18 cellular contexts compared by ENCODE assay signal in genomic region chr1:14661220-14661619, GRCh38.
A peak's percentile ranks its signal among the peaks of the same experiment; 100 is the strongest.
DNase-seq lines count a peak whose midpoint lies in the region; ATAC-seq, FAIRE-seq and TF ChIP-seq lines count a peak whose summit lies in the region.
"Had no signal": no experiment of that assay in that cellular context is flagged by ENCODE, and none has a peak within 500 bp of the region (broad histone marks: within the 10 kb centered on the region; RNA-seq: fewer than 3 reads in every experiment).

No MANE protein-coding gene starts in this region.

- no TSS peak for BruUV-seq in GM12878 (replicated peaks; lab: Mats Ljungman, UMichigan)

- H3K27me3 Mint-ChIP-seq in nephron progenitor cell (ENCODE audit: low read depth, poor library complexity), result peaks cover 7% of the 10 kb centered on the region

- RAD21 ChIA-PET in GM12878 (lab: Charles Lee; ENCODE audit: unreplicated experiment), result no interaction called here

- in situ Hi-C loops in GM12878 (cut with MboI), result no loop called here

- CTCF ChIA-PET in GM12878 (lab: Yijun Ruan, JAX) (no interaction called here), SK-N-SH (lab: Yijun Ruan, JAX) (interaction anchor here (2.5 kb wide), 1 partner anchor 71 kb away, joined by 8 read pairs; no protein-coding TSS in a partner anchor)

- H3K36me3 ChIP-seq in BLaER1 treated with 17β-estradiol and CSF1 and Interleukin-3, amounts not matched to agents 10 nM and 100 nM, result no peaks in the 10 kb centered on the region
- H3K36me3 ChIP-seq in GM12878 (ENCODE audit: control insufficient read depth in 2 of 2, insufficient read depth in 2 of 2, low read length in 1 of 2) (no peaks in the 10 kb centered on the region), SK-N-SH (replicated peaks in 1 of 2; ENCODE audit: control insufficient read depth in 1 of 2, insufficient read depth in 2 of 2, low read length in 1 of 2) (no peaks in the 10 kb centered on the region)

- H3K9me2 ChIP-seq in SK-N-SH, result no peaks in the 10 kb centered on the region

- TF ChIP-seq CTCF in GM12878 (IDR thresholded peaks at IDR 0.05 in 2 of 3, conservative IDR thresholded peaks at IDR 0.05 in 1 of 3; ENCODE audit: control insufficient read depth in 2 of 3, extremely low read depth in 1 of 3, insufficient read depth in 1 of 3, low read depth in 3 of 3, low read length in 3 of 3) (no peak), SK-N-SH (IDR thresholded peaks at IDR 0.05) (no peak), nephron progenitor cell (IDR thresholded peaks at IDR 0.05) (no peak)

- TF ChIP-seq RAD21 in GM12878 (IDR thresholded peaks at IDR 0.05; ENCODE audit: insufficient read depth, low read depth, low read length) (no peak), SK-N-SH (IDR thresholded peaks at IDR 0.05; ENCODE audit: low read length) (no peak)

- no peak overlapping the region for H3K4me3 ChIP-seq in BLaER1 treated with 17β-estradiol and CSF1 and Interleukin-3, amounts not matched to agents 10 nM and 100 nM
- no peak overlapping the region for H3K4me3 ChIP-seq in GM12878
- H3K4me3 ChIP-seq in right cardiac atrium (ENCODE audit: low read length), result no peak overlapping the region
- no peak overlapping the region for H3K4me3 ChIP-seq in SK-N-SH (ENCODE audit: low read depth in 2 of 2, low read length in 1 of 2)
- H3K4me3 ChIP-seq: hepatocyte, skin epidermis had no signal

- peak overlapping the region in 1 of 11 experiments; percentile 4; a peak in 1 of 22 replicates for H3K9ac ChIP-seq in BLaER1 treated with 17β-estradiol and CSF1 and Interleukin-3, amounts not matched to agents 10 nM and 100 nM
- H3K9ac ChIP-seq in GM12878 (ENCODE audit: control insufficient read depth, insufficient read depth, low read length) (no peak overlapping the region), SK-N-SH (no peak overlapping the region)

- SMC1A ChIA-PET in GM12878 (lab: Charles Lee; ENCODE audit: uncharacterized antibody, unreplicated experiment), result interaction anchor here (1.5 kb wide), 1 partner anchor 21 kb away, joined by 4 read pairs; no protein-coding TSS in a partner anchor

- no peak overlapping the region for H2AFZ ChIP-seq in GM12878 (ENCODE audit: control insufficient read depth, low read depth, low read length)
- no peak overlapping the region for H2AFZ ChIP-seq in SK-N-SH (ENCODE audit: low read depth)
- H2AFZ ChIP-seq: hepatocyte had no signal

- peaks cover 1% of the 10 kb centered on the region for H3K4me1 Mint-ChIP-seq in nephron progenitor cell

- H3K9me3 Mint-ChIP-seq in nephron progenitor cell, result peaks cover 5% of the 10 kb centered on the region
- H3K9me3 Mint-ChIP-seq: H9 had no signal

- H3K4me3 Mint-ChIP-seq in nephron progenitor cell, result no peak overlapping the region
- H3K4me3 Mint-ChIP-seq: H9 had no signal

- POLR2A ChIA-PET in GM12878 (lab: Charles Lee), result no interaction called here
- POLR2A ChIA-PET in SK-N-SH (lab: Yijun Ruan, JAX), result no interaction called here

- H3K4me1 ChIP-seq in BLaER1 treated with 17β-estradiol and CSF1 and Interleukin-3, amounts not matched to agents 10 nM and 100 nM, result peaks cover 0 to 13% (median 8%) of the 10 kb centered on the region in 10 experiments; a peak in 15 of 20 replicates
- no peaks in the 10 kb centered on the region for H3K4me1 ChIP-seq in GM12878 (ENCODE audit: control insufficient read depth, insufficient read depth, low read length)
- no peaks in the 10 kb centered on the region for H3K4me1 ChIP-seq in right cardiac atrium (ENCODE audit: control insufficient read depth, insufficient read depth, low read length)
- peaks cover 3 to 13% of the 10 kb centered on the region in 2 experiments; a peak in 3 of 4 replicates for H3K4me1 ChIP-seq in SK-N-SH (ENCODE audit: control insufficient read depth in 1 of 2, insufficient read depth in 2 of 2, low read depth in 1 of 2, low read length in 1 of 2)

- peak overlapping the region in 10 of 11 experiments; percentile 0 to 68 (median 38); a peak in 15 of 22 replicates for H3K4me2 ChIP-seq in BLaER1 treated with 17β-estradiol and CSF1 and Interleukin-3, amounts not matched to agents 10 nM and 100 nM
- H3K4me2 ChIP-seq in GM12878 (ENCODE audit: control insufficient read depth, insufficient read depth) (no peak overlapping the region), SK-N-SH (no peak overlapping the region)
- H3K4me2 ChIP-seq: hepatocyte had no signal

- no peak for TF ChIP-seq POLR2A in GM12878 (IDR thresholded peaks at IDR 0.05; ENCODE audit: low read depth, low read length)

- peak overlapping the region in 7 of 11 experiments; percentile 0 to 67 (median 55); a peak in 10 of 22 replicates for H3K27ac ChIP-seq in BLaER1 treated with 17β-estradiol and CSF1 and Interleukin-3, amounts not matched to agents 10 nM and 100 nM
- no peak overlapping the region for H3K27ac ChIP-seq in GM12878 (ENCODE audit: control insufficient read depth, insufficient read depth)
- H3K27ac ChIP-seq in right cardiac atrium (ENCODE audit: low read length), result no peak overlapping the region
- no peak overlapping the region for H3K27ac ChIP-seq in SK-N-SH (ENCODE audit: low read depth in 2 of 2, low read length in 1 of 2)
- H3K27ac ChIP-seq: hepatocyte had no signal

- FAIRE-seq in GM12878 (lab: Jason Lieb, UNC), result no peak
- FAIRE-seq: kidney had no signal

- intact Hi-C loops in GM12878 (cut with micrococcal nuclease; ENCODE audit: unreplicated experiment) (no loop called here), right cardiac atrium (cut with DNase I) (no loop called here)

- ATAC-seq in GM12878 (no peak), right cardiac atrium (peak; percentile 74 to 80)

- H3K36me3 Mint-ChIP-seq in nephron progenitor cell (ENCODE audit: low read depth), result peaks cover 25% of the 10 kb centered on the region

- H3K9me3 ChIP-seq in BLaER1 treated with 17β-estradiol and CSF1 and Interleukin-3, amounts not matched to agents 10 nM and 100 nM (replicated peaks in 1 of 11), result no peaks in the 10 kb centered on the region
- H3K9me3 ChIP-seq in GM12878 (replicated peaks; ENCODE audit: control insufficient read depth, insufficient read depth, low read length) (no peaks in the 10 kb centered on the region), right cardiac atrium (ENCODE audit: control insufficient read depth, low read length) (no peaks in the 10 kb centered on the region), SK-N-SH (no peaks in the 10 kb centered on the region)

- no peaks in the 10 kb centered on the region for H4K20me1 ChIP-seq in BLaER1 treated with 17β-estradiol and CSF1 and Interleukin-3, amounts not matched to agents 10 nM and 100 nM
- H4K20me1 ChIP-seq in GM12878 (ENCODE audit: control insufficient read depth, insufficient read depth) (no peaks in the 10 kb centered on the region), SK-N-SH (ENCODE audit: insufficient read depth) (no peaks in the 10 kb centered on the region)

- H3K27ac Mint-ChIP-seq in nephron progenitor cell, result no peak overlapping the region
- H3K27ac Mint-ChIP-seq: dendritic cell treated with granulocyte-macrophage colony-stimulating factor and Interleukin-4, amounts not matched to agents 40 ng/mL and 50 ng/mL, for 4 days had no signal

- no peaks in the 10 kb centered on the region for H3F3A ChIP-seq in SK-N-SH (replicated peaks; ENCODE audit: insufficient read depth)

- DNase-seq in NCI-H1694 treated with DMSO at 0.1 percent for 48 hours (lab: John Stamatoyannopoulos, UW), result peak; percentile 61
- no peak for DNase-seq in GM12878 (ENCODE audit: low read depth, low spot score)
- no peak for DNase-seq in right cardiac atrium
- no peak for DNase-seq in SK-N-SH
- DNase-seq in cerebellar cortex (ENCODE audit: low spot score), result no peak
- DNase-seq in nephron progenitor cell, result no peak
- no peak for DNase-seq in stimulated activated CD4-positive, alpha-beta T cell treated with anti-CD3 and anti-CD28 coated beads, Interleukin-4, amount 100 ng/mL, for 4 hours
- DNase-seq: activated CD4-positive, alpha-beta T cell treated with anti-CD3 and anti-CD28 coated beads for 1 hour; activated CD8-positive, alpha-beta memory T cell treated with anti-CD3 and anti-CD28 coated beads, Interleukin-2, amount 50 U/mL, for 48 hours; activated gamma-delta T cell treated with Interleukin-2 at 50 U/mL for 16 hours; AML-193; H9; Karpas-422; kidney had no signal

- TF ChIP-seq EP300 in GM12878 (IDR thresholded peaks at IDR 0.05; ENCODE audit: borderline replicate concordance in 1 of 2, control insufficient read depth in 1 of 2, low read depth in 2 of 2, low read length in 2 of 2) (no peak), SK-N-SH (IDR thresholded peaks at IDR 0.05; ENCODE audit: borderline replicate concordance in 1 of 2, low read depth in 1 of 2, low read length in 1 of 2) (no peak)

- no peaks in the 10 kb centered on the region for H3K79me2 ChIP-seq in GM12878 (ENCODE audit: control insufficient read depth, insufficient read depth, low read length)
- no peaks in the 10 kb centered on the region for H3K79me2 ChIP-seq in SK-N-SH (ENCODE audit: insufficient read depth)
- H3K79me2 ChIP-seq: hepatocyte had no signal

- 0% methylated on average over 2 of the region's 2 CpGs for WGBS in GM12878 (ENCODE audit: insufficient coverage, insufficient replicate concordance, low lambda C conversion rate, missing lambda C conversion rate)
- WGBS in right cardiac atrium, result 59% methylated on average over 2 of the region's 2 CpGs
- WGBS in SK-N-SH (ENCODE audit: low lambda C conversion rate), result 25% methylated on average over 2 of the region's 2 CpGs

- no peaks in the 10 kb centered on the region for H3K27me3 ChIP-seq in BLaER1 treated with 17β-estradiol and CSF1 and Interleukin-3, amounts not matched to agents 10 nM and 100 nM
- no peaks in the 10 kb centered on the region for H3K27me3 ChIP-seq in GM12878 (replicated peaks in 1 of 2; ENCODE audit: control insufficient read depth in 2 of 2, insufficient read depth in 2 of 2, low read length in 1 of 2)
- H3K27me3 ChIP-seq in right cardiac atrium (ENCODE audit: control insufficient read depth, insufficient read depth), result no peaks in the 10 kb centered on the region
- H3K27me3 ChIP-seq in SK-N-SH (ENCODE audit: insufficient read depth), result no peaks in the 10 kb centered on the region
- H3K27me3 ChIP-seq: hepatocyte had no signal

TF ChIP-seq in GM12878, 131 proteins besides CTCF, POLR2A, EP300 and RAD21 (continues in another document):
- TF ChIP-seq MEF2A (IDR thresholded peaks at IDR 0.05; ENCODE audit: insufficient read depth, low read depth, low read length), result no peak

TF ChIP-seq in SK-N-SH, 30 proteins besides CTCF, POLR2A, EP300 and RAD21:
- TF ChIP-seq TEAD4 (IDR thresholded peaks at IDR 0.05; ENCODE audit: borderline replicate concordance, insufficient read depth) (no peak), SMC3 (IDR thresholded peaks at IDR 0.05; ENCODE audit: low read depth, low read length) (no peak)
TF ChIP-seq in SK-N-SH: peak in this region for 0.

Comparison
In these comparisons a context has a peak if more than half of its experiments do, and no peak if none do; other contexts are left out.
1. H3K27ac ChIP-seq: peak in BLaER1 treated with 17β-estradiol and CSF1 and Interleukin-3, amounts not matched to agents 10 nM and 100 nM (7 of 11); none in GM12878 (single experiment), right cardiac atrium (single experiment) and SK-N-SH (0 of 2).
2. H3K4me2 ChIP-seq: peak in BLaER1 treated with 17β-estradiol and CSF1 and Interleukin-3, amounts not matched to agents 10 nM and 100 nM (10 of 11); none in GM12878 (single experiment) and SK-N-SH (single experiment).